Comparison of ENCODE assay signal across 27 cellular contexts in the genomic region with DNA sequence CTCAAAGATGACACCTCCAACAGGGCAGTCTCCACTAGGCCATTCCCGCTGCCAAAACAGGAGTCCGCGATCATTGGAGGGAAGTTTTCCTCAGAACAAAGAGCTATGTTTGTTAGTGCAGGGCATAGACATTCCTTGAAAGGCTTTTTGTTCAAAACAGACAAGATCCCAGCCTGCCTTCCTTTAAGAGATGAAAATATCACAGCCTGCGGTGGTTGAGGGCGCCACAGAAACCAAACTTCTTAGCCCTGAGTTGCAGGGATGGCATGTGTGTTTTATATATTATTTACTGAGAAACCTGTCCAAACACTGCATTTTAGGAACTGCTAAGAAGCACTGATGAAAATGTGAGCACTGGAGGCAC. TPM values are rescaled to one million over a fixed set of nuclear protein-coding genes. Genes with fewer than 3 reads are reported as not detected.
DNase-seq lines count a peak whose midpoint lies in the region; ATAC-seq and TF ChIP-seq lines count a peak whose summit lies in the region.
"Had no signal": no experiment of that assay in that cellular context is flagged by ENCODE, and none has a peak within 500 bp of the region (broad histone marks: within the 10 kb centered on the region; RNA-seq: fewer than 3 reads in every experiment).

No MANE protein-coding gene starts in this region.

- H3K36me3 ChIP-seq in heart right ventricle (no peaks in the 10 kb centered on the region), ectodermal cell (ENCODE audit: control insufficient read depth, insufficient read depth, low read length) (no peaks in the 10 kb centered on the region), skeletal muscle tissue (ENCODE audit: control insufficient read depth in 3 of 3, insufficient read depth in 3 of 3, low read length in 3 of 3) (no peaks in the 10 kb centered on the region)
- H3K36me3 ChIP-seq: Peyer's patch, uterus had no signal

- H3K9ac ChIP-seq in skeletal muscle tissue (ENCODE audit: low read depth in 1 of 3, low read length in 3 of 3) = no peak overlapping the region
- H3K9ac ChIP-seq: GM23248 had no signal

- TF ChIP-seq CTCF in heart right ventricle (IDR thresholded peaks at IDR 0.05) = no peak

- H3K27ac ChIP-seq in heart right ventricle (peak overlapping the region in 7 of 10 donors; percentile 41 to 77 (median 60)), ectodermal cell (ENCODE audit: insufficient read depth, low read depth, low read length, poor library complexity, severe bottlenecking) (peak overlapping the region; percentile 44), skeletal muscle tissue (ENCODE audit: low read depth, low read length) (peak overlapping the region; percentile 82)
- H3K27ac ChIP-seq: coronary artery, GM23248, Peyer's patch, uterus had no signal

- H3K9me3 ChIP-seq in heart right ventricle = no peaks in the 10 kb centered on the region
- no peaks in the 10 kb centered on the region for H3K9me3 ChIP-seq in ectodermal cell (ENCODE audit: control insufficient read depth, low read length)
- no peaks in the 10 kb centered on the region for H3K9me3 ChIP-seq in skeletal muscle tissue (ENCODE audit: control insufficient read depth in 3 of 3, low read length in 3 of 3)
- H3K9me3 ChIP-seq: Peyer's patch, uterus had no signal

- ATAC-seq in heart right ventricle (no peak), Right ventricle myocardium inferior (no peak)
- ATAC-seq: activated CD4-positive, alpha-beta T cell treated with anti-CD3 and anti-CD28 coated beads for 36 hours; effector memory CD8-positive, alpha-beta T cell had no signal

- H3K4me1 ChIP-seq in heart right ventricle (peaks cover 0 to 35% (median 10%) of the 10 kb centered on the region in 9 donors), ectodermal cell (ENCODE audit: control insufficient read depth, insufficient read depth, low read length) (peaks cover 15% of the 10 kb centered on the region), skeletal muscle tissue (ENCODE audit: control insufficient read depth in 3 of 3, insufficient read depth in 3 of 3, low read length in 3 of 3) (peaks cover 16 to 31% (median 18%) of the 10 kb centered on the region in 3 donors)
- H3K4me1 ChIP-seq: Peyer's patch, uterus had no signal

- intact Hi-C loops in heart right ventricle (cut with DNase I) = loop anchor here in 1 of 10 donors (2.0 kb wide), 1 partner anchor 59 kb away; no protein-coding TSS in a partner anchor
- intact Hi-C loops in Right ventricle myocardium inferior (cut with DNase I) = no loop called here

- H3K27me3 ChIP-seq in heart right ventricle = no peaks in the 10 kb centered on the region
- H3K27me3 ChIP-seq in ectodermal cell (ENCODE audit: control insufficient read depth, insufficient read depth, low read length, poor library complexity, severe bottlenecking) = no peaks in the 10 kb centered on the region
- no peaks in the 10 kb centered on the region for H3K27me3 ChIP-seq in skeletal muscle tissue (ENCODE audit: control insufficient read depth in 3 of 3, insufficient read depth in 3 of 3, low read length in 3 of 3)
- H3K27me3 ChIP-seq: Peyer's patch, uterus had no signal

- 90 to 92% methylated on average over 5 of the region's 5 CpGs for WGBS in heart right ventricle, 2 donors
- WGBS in ectodermal cell, 2 experiments = 70% methylated on average over 5 of the region's 5 CpGs

- DNase-seq in heart right ventricle (no peak), Right ventricle myocardium inferior (ENCODE audit: missing footprints) (no peak), midbrain (lab: John Stamatoyannopoulos, UW) (peak; percentile 22), kidney tubule cell (ENCODE audit: low spot score) (no peak), NCI-H2171 (lab: John Stamatoyannopoulos, UW) (no peak)
- DNase-seq in stimulated activated CD4-positive, alpha-beta T cell treated with anti-CD3 and anti-CD28 coated beads, Interleukin-4, amount 100 ng/mL, for 24 hours = no peak
- DNase-seq: activated CD4-positive, alpha-beta T cell treated with anti-CD3 and anti-CD28 coated beads for 36 hours; amniotic stem cell; Calu3; DMS79; effector memory CD8-positive, alpha-beta T cell; GDM1; GM23248; Kasumi-1; NCI-H1436; NCI-H345; occipital lobe; Peyer's patch; SIG-M5; stimulated activated CD4-positive, alpha-beta T cell treated with anti-CD3 and anti-CD28 coated beads, Interleukin-2, amount 100 ng/mL, for 24 hours; stimulated activated CD8-positive, alpha-beta memory T cell treated with anti-CD3 and anti-CD28 coated beads, Interleukin-4, amount 100 ng/mL, for 48 hours; SW 1271; uterus had no signal

- H3K4me3 ChIP-seq in heart right ventricle (no peak overlapping the region), ectodermal cell (ENCODE audit: insufficient read depth, low read depth, low read length) (no peak overlapping the region), skeletal muscle tissue (ENCODE audit: low read length in 3 of 3) (no peak overlapping the region)
- H3K4me3 ChIP-seq: coronary artery, GM23248, Peyer's patch, uterus had no signal

RNA-seq across cellular contexts. Expression of a gene that starts 57.5 kb away (rescaled TPM):
- total RNA-seq in heart right ventricle (1 to 10 TPM in 9 of 10 donors, under 1 TPM in 1; 0.97 to 4.8 (median 2.5) TPM), Right ventricle myocardium inferior (3.0 TPM), skeletal muscle tissue (4.7 TPM)
- polyA plus RNA-seq in heart right ventricle = 1 to 10 TPM in 1 of 2 donors, under 1 TPM in 1; 0.58 to 6.2 TPM
- polyA plus RNA-seq in ectodermal cell (2013, experiment 1 of 4) = 7.1 TPM
- polyA plus RNA-seq in ectodermal cell (2013, experiment 2 of 4) = 9.7 TPM
- polyA plus RNA-seq in ectodermal cell (2013, experiment 3 of 4) = 9.3 TPM
- polyA plus RNA-seq in ectodermal cell (2013, experiment 4 of 4) = 9.4 TPM
- total RNA-seq: lung microvascular endothelial cell had no signal
- polyA plus RNA-seq: GM23248 had no signal
